In genomic region chr5:68424799-68425537, GRCh38 we compare ENCODE assay signal across 1 cellular context.
TF ChIP-seq lines count a peak whose summit lies in the region.

No MANE protein-coding gene starts in this region.

TF ChIP-seq in WTC11, 78 proteins besides CTCF, POLR2A, EP300 and RAD21 (continued from another document):
- no peak for TF ChIP-seq JAZF1 (CRISPR knock-in tag; IDR thresholded peaks at IDR 0.05)
- no peak for TF ChIP-seq RORB (CRISPR knock-in tag; IDR thresholded peaks at IDR 0.05)
- TF ChIP-seq CBFB (CRISPR knock-in tag; IDR thresholded peaks at IDR 0.05; ENCODE audit: low read depth): no peak
- no peak for TF ChIP-seq IRF2 (CRISPR knock-in tag; IDR thresholded peaks at IDR 0.05; ENCODE audit: borderline replicate concordance, low read depth)
- no peak for TF ChIP-seq AR (CRISPR knock-in tag; IDR thresholded peaks at IDR 0.05)
- TF ChIP-seq RELA (CRISPR knock-in tag; IDR thresholded peaks at IDR 0.05; ENCODE audit: borderline replicate concordance): no peak
